Comparison of ENCODE assay signal across 18 cellular contexts in genomic region chr6:11878735-11879134, GRCh38.
A peak's percentile ranks its signal among the peaks of the same experiment; 100 is the strongest.
DNase-seq lines count a peak whose midpoint lies in the region; ATAC-seq and TF ChIP-seq lines count a peak whose summit lies in the region.
"Had no signal": no experiment of that assay in that cellular context is flagged by ENCODE, and none has a peak within 500 bp of the region (broad histone marks: within the 10 kb centered on the region; RNA-seq: fewer than 3 reads in every experiment).

No MANE protein-coding gene starts in this region.

- no peak for ATAC-seq in HG02981 (IDR thresholded peaks at IDR 0.05; ENCODE audit: unreplicated experiment)
- ATAC-seq: A549, HepG2 had no signal

- DNase-seq in AG04450 (ENCODE audit: low read depth, low spot score) (peak; percentile 23), NCI-H1048 (lab: John Stamatoyannopoulos, UW) (peak; percentile 27), fibroblast of peridontal ligament (ENCODE audit: extremely low read depth) (peak; percentile 59), mesothelial cell of epicardium (ENCODE audit: low spot score in 2 of 2, unreplicated experiment in 2 of 2) (no peak), middle frontal gyrus (ENCODE audit: extremely low spot score, low spot score) (no peak), OCI-M1 (lab: John Stamatoyannopoulos, UW) (no peak)
- DNase-seq in activated CD4-positive, alpha-beta memory T cell treated with anti-CD3 and anti-CD28 coated beads, Interleukin-2, amount 10 ng/mL, durations not matched to agents 7 days and 5 days, result no peak
- DNase-seq: CD4-positive, alpha-beta memory T cell; DMS153; DMS79 treated with DMSO at 0.1 percent for 48 hours; GF-D8; HCEC 1CT had no signal

- POLR2A ChIA-PET in AG04450 (lab: Yijun Ruan, JAX), result no interaction called here
- POLR2A ChIA-PET in activated CD4-positive, alpha-beta memory T cell treated with anti-CD3 and anti-CD28 coated beads, Interleukin-2, amount 10 ng/mL, durations not matched to agents 7 days and 5 days (lab: Charles Lee), result no interaction called here

- CTCF ChIA-PET in AG04450 (lab: Charles Lee), result interaction anchor here (1.1 kb wide), 1 partner anchor 96 kb away, joined by 4 read pairs; no protein-coding TSS in a partner anchor
- CTCF ChIA-PET in activated CD4-positive, alpha-beta memory T cell treated with anti-CD3 and anti-CD28 coated beads, Interleukin-2, amount 10 ng/mL, durations not matched to agents 7 days and 5 days (lab: Charles Lee), result no interaction called here

- H3K4me3 Mint-ChIP-seq in mesothelial cell of epicardium, result no peak overlapping the region
- H3K4me3 Mint-ChIP-seq in activated CD4-positive, alpha-beta memory T cell treated with anti-CD3 and anti-CD28 coated beads, Interleukin-2, amount 10 ng/mL, durations not matched to agents 7 days and 5 days, result no peak overlapping the region
- H3K4me3 Mint-ChIP-seq: CD14-positive monocyte; CD4-positive, alpha-beta memory T cell had no signal

- no peak overlapping the region for H3K4me3 ChIP-seq in AG04450 (ENCODE audit: low read depth, low read length)
- H3K4me3 ChIP-seq: A549, BLaER1 had no signal

- H3K9me3 Mint-ChIP-seq in mesothelial cell of epicardium, result peaks cover 22% of the 10 kb centered on the region
- peaks cover 5% of the 10 kb centered on the region for H3K9me3 Mint-ChIP-seq in activated CD4-positive, alpha-beta memory T cell treated with anti-CD3 and anti-CD28 coated beads, Interleukin-2, amount 10 ng/mL, durations not matched to agents 7 days and 5 days

- peak overlapping the region; percentile 89 for H3K27ac Mint-ChIP-seq in mesothelial cell of epicardium
- no peak overlapping the region for H3K27ac Mint-ChIP-seq in activated CD4-positive, alpha-beta memory T cell treated with anti-CD3 and anti-CD28 coated beads, Interleukin-2, amount 10 ng/mL, durations not matched to agents 7 days and 5 days
- H3K27ac Mint-ChIP-seq: CD14-positive monocyte; CD4-positive, alpha-beta memory T cell had no signal

- peaks cover 24% of the 10 kb centered on the region for H3K4me1 Mint-ChIP-seq in mesothelial cell of epicardium
- no peaks in the 10 kb centered on the region for H3K4me1 Mint-ChIP-seq in activated CD4-positive, alpha-beta memory T cell treated with anti-CD3 and anti-CD28 coated beads, Interleukin-2, amount 10 ng/mL, durations not matched to agents 7 days and 5 days
- H3K4me1 Mint-ChIP-seq: CD14-positive monocyte; CD4-positive, alpha-beta memory T cell had no signal

- H3K27me3 ChIP-seq in AG04450 (ENCODE audit: control insufficient read depth, insufficient read depth, low read length), result no peaks in the 10 kb centered on the region
- H3K27me3 ChIP-seq: BLaER1 had no signal

- no peaks in the 10 kb centered on the region for H3K9me3 ChIP-seq in AG04450 (ENCODE audit: control insufficient read depth, insufficient read depth, low read length)
- H3K9me3 ChIP-seq: A549 had no signal

- no peaks in the 10 kb centered on the region for H3K27me3 Mint-ChIP-seq in mesothelial cell of epicardium (ENCODE audit: low read depth)
- H3K27me3 Mint-ChIP-seq in activated CD4-positive, alpha-beta memory T cell treated with anti-CD3 and anti-CD28 coated beads, Interleukin-2, amount 10 ng/mL, durations not matched to agents 7 days and 5 days, result peaks cover 5% of the 10 kb centered on the region

- H3K27ac ChIP-seq in AG04450 (ENCODE audit: low read depth, low read length), result peak overlapping the region; percentile 43
- H3K27ac ChIP-seq: 22Rv1, A549, BLaER1 had no signal

- TF ChIP-seq CTCF in AG04450 (IDR thresholded peaks at IDR 0.05; ENCODE audit: low read depth, low read length), result no peak
- no peak for TF ChIP-seq CTCF in mesothelial cell of epicardium (IDR thresholded peaks at IDR 0.05; ENCODE audit: unreplicated experiment)

- peaks cover 15% of the 10 kb centered on the region for H3K36me3 Mint-ChIP-seq in mesothelial cell of epicardium
- peaks cover 2% of the 10 kb centered on the region for H3K36me3 Mint-ChIP-seq in activated CD4-positive, alpha-beta memory T cell treated with anti-CD3 and anti-CD28 coated beads, Interleukin-2, amount 10 ng/mL, durations not matched to agents 7 days and 5 days (ENCODE audit: low read depth)
- H3K36me3 Mint-ChIP-seq: CD14-positive monocyte had no signal

Comparison
In these comparisons a context has a peak if more than half of its experiments do, and no peak if none do; other contexts are left out.
1. DNase-seq: peak in AG04450 (single experiment), NCI-H1048 (single experiment) and fibroblast of peridontal ligament (single experiment); none in mesothelial cell of epicardium (0 of 2), middle frontal gyrus (single experiment), activated CD4-positive, alpha-beta memory T cell treated with anti-CD3 and anti-CD28 coated beads, Interleukin-2, amount 10 ng/mL, durations not matched to agents 7 days and 5 days (single experiment) and OCI-M1 (single experiment).